Comparison of ENCODE assay signal across 1 cellular context in the genomic region with DNA sequence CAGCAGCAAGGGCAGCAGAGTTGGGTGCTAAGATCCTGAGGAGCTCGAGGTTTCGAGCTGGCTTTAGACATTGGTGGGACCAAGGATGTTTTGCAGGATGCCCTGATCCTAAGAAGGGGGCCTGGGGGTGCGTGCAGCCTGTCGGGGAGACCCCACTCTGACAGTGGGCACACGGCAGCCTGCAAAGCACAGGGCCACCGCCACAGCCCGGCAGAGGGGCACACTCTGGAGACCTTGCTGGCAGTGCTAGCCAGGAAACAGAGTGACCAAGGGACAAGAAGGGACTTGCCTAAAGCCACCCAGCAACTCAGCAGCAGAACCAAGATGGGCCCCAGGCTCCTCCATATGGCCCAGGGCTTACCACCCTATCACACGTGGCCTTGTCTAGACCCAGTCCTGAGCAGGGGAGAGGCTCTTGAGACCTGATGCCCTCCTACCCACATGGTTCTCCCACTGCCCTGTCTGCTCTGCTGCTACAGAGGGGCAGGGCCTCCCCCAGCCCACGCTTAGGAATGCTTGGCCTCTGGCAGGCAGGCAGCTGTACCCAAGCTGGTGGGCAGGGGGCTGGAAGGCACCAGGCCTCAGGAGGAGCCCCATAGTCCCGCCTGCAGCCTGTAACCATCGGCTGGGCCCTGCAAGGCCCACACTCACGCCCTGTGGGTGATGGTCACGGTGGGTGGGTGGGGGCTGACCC.
A peak's percentile ranks its signal among the peaks of the same experiment; 100 is the strongest.
TF ChIP-seq lines count a peak whose summit lies in the region.

No MANE protein-coding gene starts in this region.

TF ChIP-seq in HepG2, 621 proteins besides CTCF, POLR2A, EP300 and RAD21:
- no peak for TF ChIP-seq ARNT (IDR thresholded peaks at IDR 0.05)
- peak; percentile 96 for TF ChIP-seq AGO2 (optimal IDR thresholded peaks at IDR 0.05; ENCODE audit: low read depth, low read length)
- TF ChIP-seq, protein P1, sequence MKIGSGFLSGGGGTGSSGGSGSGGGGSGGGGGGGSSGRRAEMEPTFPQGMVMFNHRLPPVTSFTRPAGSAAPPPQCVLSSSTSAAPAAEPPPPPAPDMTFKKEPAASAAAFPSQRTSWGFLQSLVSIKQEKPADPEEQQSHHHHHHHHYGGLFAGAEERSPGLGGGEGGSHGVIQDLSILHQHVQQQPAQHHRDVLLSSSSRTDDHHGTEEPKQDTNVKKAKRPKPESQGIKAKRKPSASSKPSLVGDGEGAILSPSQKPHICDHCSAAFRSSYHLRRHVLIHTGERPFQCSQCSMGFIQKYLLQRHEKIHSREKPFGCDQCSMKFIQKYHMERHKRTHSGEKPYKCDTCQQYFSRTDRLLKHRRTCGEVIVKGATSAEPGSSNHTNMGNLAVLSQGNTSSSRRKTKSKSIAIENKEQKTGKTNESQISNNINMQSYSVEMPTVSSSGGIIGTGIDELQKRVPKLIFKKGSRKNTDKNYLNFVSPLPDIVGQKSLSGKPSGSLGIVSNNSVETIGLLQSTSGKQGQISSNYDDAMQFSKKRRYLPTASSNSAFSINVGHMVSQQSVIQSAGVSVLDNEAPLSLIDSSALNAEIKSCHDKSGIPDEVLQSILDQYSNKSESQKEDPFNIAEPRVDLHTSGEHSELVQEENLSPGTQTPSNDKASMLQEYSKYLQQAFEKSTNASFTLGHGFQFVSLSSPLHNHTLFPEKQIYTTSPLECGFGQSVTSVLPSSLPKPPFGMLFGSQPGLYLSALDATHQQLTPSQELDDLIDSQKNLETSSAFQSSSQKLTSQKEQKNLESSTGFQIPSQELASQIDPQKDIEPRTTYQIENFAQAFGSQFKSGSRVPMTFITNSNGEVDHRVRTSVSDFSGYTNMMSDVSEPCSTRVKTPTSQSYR (CRISPR knock-in tag; IDR thresholded peaks at IDR 0.05; ENCODE audit: borderline replicate concordance), result no peak
- no peak for TF ChIP-seq NONO (IDR thresholded peaks at IDR 0.05)
- TF ChIP-seq NONO (CRISPR knock-in tag; conservative IDR thresholded peaks at IDR 0.05), result 0 out of 2 replicates have a peak, but pooled peaks have one; percentile 36
